ENCODE assay signal across 30 cellular contexts in the genomic region with DNA sequence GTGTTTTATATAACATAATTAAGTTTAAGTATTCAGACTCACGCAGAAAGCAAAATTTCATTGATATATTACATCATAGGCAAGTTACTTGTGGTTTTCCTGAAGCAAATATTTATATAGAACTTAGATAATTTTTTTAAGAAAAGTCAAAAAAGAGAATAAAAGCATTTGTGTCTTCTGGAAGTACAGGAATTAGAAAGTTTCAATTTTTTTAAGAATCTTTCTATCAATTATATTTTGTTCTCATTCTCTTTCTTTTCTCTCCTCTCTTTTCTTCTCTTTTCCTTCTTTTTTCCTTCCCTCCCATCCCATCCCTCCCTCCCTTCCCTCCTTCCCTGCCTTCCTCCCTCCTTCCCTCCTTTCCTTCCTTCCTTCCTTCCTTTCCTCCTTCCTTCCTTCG.
DNase-seq lines count a peak whose midpoint lies in the region; ATAC-seq, FAIRE-seq and TF ChIP-seq lines count a peak whose summit lies in the region.
"Had no signal": no experiment of that assay in that cellular context is flagged by ENCODE, and none has a peak within 500 bp of the region (broad histone marks: within the 10 kb centered on the region; RNA-seq: fewer than 3 reads in every experiment).

No MANE protein-coding gene starts in this region.

- TF ChIP-seq POLR2A in HepG2 (IDR thresholded peaks at IDR 0.05; ENCODE audit: insufficient read depth in 1 of 2, low read depth in 2 of 2, low read length in 2 of 2) (no peak), right lobe of liver (IDR thresholded peaks at IDR 0.05) (no peak), K562 (conservative IDR thresholded peaks at IDR 0.05) (no peak)

- ATAC-seq in HepG2 (no peak), right lobe of liver (no peak), K562 (no peak), left lobe of liver (no peak)
- ATAC-seq: A549; CD8-positive, alpha-beta T cell had no signal

- H3K4me1 ChIP-seq in HepG2 (ENCODE audit: insufficient read depth, low read length) (no peaks in the 10 kb centered on the region), right lobe of liver (no peaks in the 10 kb centered on the region), K562 (replicated peaks in 1 of 2; ENCODE audit: control insufficient read depth in 2 of 2, insufficient read depth in 2 of 2, low read length in 2 of 2) (no peaks in the 10 kb centered on the region)
- H3K4me1 ChIP-seq: A549; BE2C; BLaER1; BLaER1 treated with 17β-estradiol and CSF1 and Interleukin-3, amounts not matched to agents 10 nM and 100 nM; Caco-2 had no signal

- in situ Hi-C loops in HepG2 (cut with HindIII; ENCODE audit: extremely low pct_ligation_motif_present, low pct_unique_long_range_greater_than_20kb) (no loop called here), K562 (cut with MboI) (no loop called here)

- 2% methylated on average over 2 of the region's 2 CpGs for WGBS in HepG2 (ENCODE audit: low lambda C conversion rate)
- 71% methylated on average over 2 of the region's 2 CpGs for WGBS in right lobe of liver (ENCODE audit: insufficient coverage, low coverage, low lambda C conversion rate, missing lambda C conversion rate)
- WGBS in K562 (ENCODE audit: insufficient coverage, low coverage, missing lambda C conversion rate), result 0% methylated on average over 2 of the region's 2 CpGs

- no peak overlapping the region for H3K4me3 ChIP-seq in HepG2 (replicated peaks in 1 of 3; ENCODE audit: insufficient read depth in 1 of 3, low read depth in 2 of 3, low read length in 3 of 3)
- no peak overlapping the region for H3K4me3 ChIP-seq in right lobe of liver
- no peak overlapping the region for H3K4me3 ChIP-seq in K562
- H3K4me3 ChIP-seq: A549; BLaER1; BLaER1 treated with 17β-estradiol and CSF1 and Interleukin-3, amounts not matched to agents 10 nM and 100 nM had no signal

- H3K27me3 ChIP-seq in HepG2 (ENCODE audit: control insufficient read depth in 1 of 2, insufficient read depth in 2 of 2, low read length in 2 of 2), result no peaks in the 10 kb centered on the region
- no peaks in the 10 kb centered on the region for H3K27me3 ChIP-seq in right lobe of liver
- no peaks in the 10 kb centered on the region for H3K27me3 ChIP-seq in K562 (ENCODE audit: control insufficient read depth in 2 of 2, insufficient read depth in 2 of 2, low read length in 2 of 2)
- H3K27me3 ChIP-seq: BE2C; BLaER1; BLaER1 treated with 17β-estradiol and CSF1 and Interleukin-3, amounts not matched to agents 10 nM and 100 nM had no signal

- no peak for TF ChIP-seq EP300 in HepG2 (IDR thresholded peaks at IDR 0.05; ENCODE audit: low read depth in 2 of 2, low read length in 2 of 2)
- no peak for TF ChIP-seq EP300 in HepG2 (CRISPR knock-in tag; IDR thresholded peaks at IDR 0.05; ENCODE audit: borderline replicate concordance)
- no peak for TF ChIP-seq EP300 in K562 (IDR thresholded peaks at IDR 0.05; ENCODE audit: low read length)

- H3K36me3 ChIP-seq in HepG2 (replicated peaks in 1 of 2; ENCODE audit: control insufficient read depth in 1 of 2, insufficient read depth in 2 of 2, low read length in 2 of 2) (no peaks in the 10 kb centered on the region), right lobe of liver (no peaks in the 10 kb centered on the region), K562 (ENCODE audit: control insufficient read depth, insufficient read depth, low read length) (no peaks in the 10 kb centered on the region)
- H3K36me3 ChIP-seq: BE2C; BLaER1; BLaER1 treated with 17β-estradiol and CSF1 and Interleukin-3, amounts not matched to agents 10 nM and 100 nM had no signal

- H2AFZ ChIP-seq in HepG2 (ENCODE audit: low read length) (no peak overlapping the region), K562 (ENCODE audit: low read depth, low read length) (no peak overlapping the region)

- intact Hi-C loops in HepG2 (cut with micrococcal nuclease; ENCODE audit: unreplicated experiment) (no loop called here), right lobe of liver (cut with DNase I) (no loop called here), K562 (cut with micrococcal nuclease) (no loop called here)

- H3K27ac ChIP-seq in HepG2 (ENCODE audit: extremely low read length, insufficient read depth, low read length) (no peak overlapping the region), right lobe of liver (no peak overlapping the region), K562 (ENCODE audit: extremely low read depth, low read depth, low read length) (no peak overlapping the region)
- H3K27ac ChIP-seq: 22Rv1; A549; BLaER1; BLaER1 treated with 17β-estradiol and CSF1 and Interleukin-3, amounts not matched to agents 10 nM and 100 nM; C4-2B had no signal

- H3K4me2 ChIP-seq in HepG2 (ENCODE audit: low read depth, low read length) (no peak overlapping the region), K562 (ENCODE audit: insufficient read depth, low read length) (no peak overlapping the region)
- H3K4me2 ChIP-seq: A549; BLaER1; BLaER1 treated with 17β-estradiol and CSF1 and Interleukin-3, amounts not matched to agents 10 nM and 100 nM had no signal

- H3K9ac ChIP-seq in HepG2 (ENCODE audit: insufficient read depth, low read depth, low read length) (no peak overlapping the region), K562 (ENCODE audit: insufficient read depth in 1 of 2, low read depth in 2 of 2, low read length in 2 of 2) (no peak overlapping the region)
- H3K9ac ChIP-seq: BLaER1; BLaER1 treated with 17β-estradiol and CSF1 and Interleukin-3, amounts not matched to agents 10 nM and 100 nM had no signal

- TF ChIP-seq RAD21 in HepG2 (CRISPR knock-in tag; IDR thresholded peaks at IDR 0.05) (no peak), K562 (CRISPR knock-in tag; conservative IDR thresholded peaks at IDR 0.05 in 1 of 2, IDR thresholded peaks at IDR 0.05 in 1 of 2) (no peak)

- DNase-seq in HepG2 (ENCODE audit: low spot score), result no peak
- no peak for DNase-seq in right lobe of liver
- no peak for DNase-seq in K562 (ENCODE audit: extremely low read depth in 1 of 4, low spot score in 3 of 4)
- no peak for DNase-seq in left lobe of liver (ENCODE audit: low spot score)
- DNase-seq: 8988T; ACHN; AML-193; BE2C; C1 segment of cervical spinal cord; Caco-2; Calu3; CD4-positive, alpha-beta memory T cell; CD4-positive, alpha-beta T cell; CD4-positive, CD25-positive, alpha-beta regulatory T cell; CD8-positive, alpha-beta memory T cell; CD8-positive, alpha-beta T cell; COR-L47; DMS 273 treated with DMSO at 0.1 percent for 48 hours; DMS153; DMS53; DMS79; DMS79 treated with DMSO at 0.1 percent for 48 hours; DND-41; EL had no signal

- BruUV-seq in HepG2 (replicated peaks; lab: Mats Ljungman, UMichigan) (no TSS peak), K562 (replicated peaks; lab: Mats Ljungman, UMichigan) (no TSS peak)

- no peaks in the 10 kb centered on the region for H3K9me1 ChIP-seq in K562 (ENCODE audit: control insufficient read depth, insufficient read depth, low read length)

- H3K79me2 ChIP-seq in HepG2 (ENCODE audit: insufficient read depth, low read length) (no peaks in the 10 kb centered on the region), K562 (ENCODE audit: control insufficient read depth, insufficient read depth, low read length) (no peaks in the 10 kb centered on the region)

- POLR2A ChIA-PET in HepG2 (lab: Yijun Ruan, JAX) (no interaction called here), K562 (lab: Yijun Ruan, JAX) (no interaction called here)

- CTCF ChIA-PET in HepG2 (lab: Yijun Ruan, JAX; ENCODE audit: low intra/inter-chr PET ratio, low total read pairs) (no interaction called here), K562 (lab: Yijun Ruan, JAX; ENCODE audit: low intra/inter-chr PET ratio) (no interaction called here)

- TF ChIP-seq CTCF in HepG2 (CRISPR knock-in tag; IDR thresholded peaks at IDR 0.05), result no peak
- TF ChIP-seq CTCF in right lobe of liver (IDR thresholded peaks at IDR 0.05), result no peak
- TF ChIP-seq CTCF in K562 (IDR thresholded peaks at IDR 0.05 in 2 of 3, conservative IDR thresholded peaks at IDR 0.05 in 1 of 3; ENCODE audit: insufficient read depth in 2 of 3, low read depth in 1 of 3, low read length in 3 of 3), result no peak

- H3K9me3 ChIP-seq in HepG2 (ENCODE audit: low read length) (peaks cover 3% of the 10 kb centered on the region; the same call in 1 of the 2 replicates), right lobe of liver (no peaks in the 10 kb centered on the region), K562 (replicated peaks; ENCODE audit: control insufficient read depth, insufficient read depth, low read depth, low read length) (no peaks in the 10 kb centered on the region)
- H3K9me3 ChIP-seq: A549; BE2C; BLaER1; BLaER1 treated with 17β-estradiol and CSF1 and Interleukin-3, amounts not matched to agents 10 nM and 100 nM; Caco-2 had no signal

- FAIRE-seq in HepG2 (lab: Jason Lieb, UNC), result no peak
- no peak for FAIRE-seq in K562 (lab: Jason Lieb, UNC)
- FAIRE-seq: A549, D721Med had no signal

- H4K20me1 ChIP-seq in HepG2 (ENCODE audit: insufficient read depth, low read length) (no peaks in the 10 kb centered on the region), K562 (replicated peaks; ENCODE audit: control insufficient read depth, insufficient read depth, low read length) (no peaks in the 10 kb centered on the region)
- H4K20me1 ChIP-seq: BLaER1; BLaER1 treated with 17β-estradiol and CSF1 and Interleukin-3, amounts not matched to agents 10 nM and 100 nM had no signal

TF ChIP-seq in HepG2, 621 proteins besides CTCF, POLR2A, EP300 and RAD21 (continues in another document):
- no peak for TF ChIP-seq ZNF777 (CRISPR knock-in tag; IDR thresholded peaks at IDR 0.05)

TF ChIP-seq in K562, 482 proteins besides CTCF, POLR2A, EP300 and RAD21:
- TF ChIP-seq HDAC8 (tag; IDR thresholded peaks at IDR 0.05) (no peak), PCBP2 (IDR thresholded peaks at IDR 0.05; ENCODE audit: low read depth, low read length, poor library complexity, severe bottlenecking) (peak; percentile 80)

Comparison
In these comparisons a context has a peak if more than half of its experiments do, and no peak if none do; other contexts are left out.
1. Of the 241 proteins assayed by ChIP-seq in both HepG2 and K562: peak only in HepG2: HNRNPK, PCBP1 and U2AF2; only in K562: PCBP2; in both: none; in neither: 236; mixed calls (peak in some experiments, not most) for 1.